In genomic region chr19:1591421-1592022, GRCh38 we compare ENCODE assay signal across 8 cellular contexts. TPM values are rescaled to one million over a fixed set of nuclear protein-coding genes. Genes with fewer than 3 reads are reported as not detected.
DNase-seq lines count a peak whose midpoint lies in the region; ATAC-seq and TF ChIP-seq lines count a peak whose summit lies in the region.

No MANE protein-coding gene starts in this region.

- TF ChIP-seq CTCF in C4-2B (conservative IDR thresholded peaks at IDR 0.05) = no peak
- no peak for TF ChIP-seq CTCF in gastrocnemius medialis (IDR thresholded peaks at IDR 0.05 in 4 of 5, conservative IDR thresholded peaks at IDR 0.05 in 1 of 5)

- POLR2A ChIA-PET in activated CD4-positive, alpha-beta memory T cell treated with anti-CD3 and anti-CD28 coated beads for 36 hours (lab: Charles Lee) = interaction anchor here (0.6 to 2.4 kb wide), 5 partner anchors 10 to 61 kb away, joined by 3 to 10 read pairs (median 4); partner anchors contain the start of genes TCF3 and UQCR11

- no peaks in the 10 kb centered on the region for H3K27me3 Mint-ChIP-seq in activated CD4-positive, alpha-beta memory T cell treated with anti-CD3 and anti-CD28 coated beads for 36 hours

- CTCF ChIA-PET in activated CD4-positive, alpha-beta memory T cell treated with anti-CD3 and anti-CD28 coated beads for 36 hours (lab: Charles Lee) = interaction anchor here (1.0 to 1.5 kb wide), 7 partner anchors 10 to 146 kb away, joined by 3 to 6 read pairs (median 4); no protein-coding TSS in a partner anchor

- DNase-seq in activated CD4-positive, alpha-beta memory T cell treated with anti-CD3 and anti-CD28 coated beads for 36 hours = no peak
- DNase-seq in glomerular visceral epithelial cell (ENCODE audit: extremely low spot score) = peak; percentile 15
- DNase-seq in gastrocnemius medialis = peak in 1 of 2 donors; percentile 29
- no peak for DNase-seq in germinal center (ENCODE audit: low spot score)
- DNase-seq in SIG-M5 (lab: John Stamatoyannopoulos, UW) = no peak

- H3K4me3 ChIP-seq in HUES48 (ENCODE audit: low read depth, low read length) (peak overlapping the region; percentile 99), gastrocnemius medialis (peak overlapping the region; percentile 76 to 90 (median 84))

- intact Hi-C loops in activated CD4-positive, alpha-beta memory T cell treated with anti-CD3 and anti-CD28 coated beads for 36 hours (cut with micrococcal nuclease) = loop anchor here (1.0 to 5.0 kb wide), 2 partner anchors 14 to 61 kb away; partner anchors contain the start of genes TCF3 and UQCR11
- intact Hi-C loops in gastrocnemius medialis (cut with DNase I; ENCODE audit: low total_unique reads) = loop anchor here (1.0 kb wide), 3 partner anchors 14 to 101 kb away; partner anchors contain the start of genes PCSK4, TCF3 and UQCR11

- peaks cover 18% of the 10 kb centered on the region for H3K4me1 Mint-ChIP-seq in activated CD4-positive, alpha-beta memory T cell treated with anti-CD3 and anti-CD28 coated beads for 36 hours (ENCODE audit: low read depth)

- H3K36me3 ChIP-seq in HUES48 (ENCODE audit: control insufficient read depth, insufficient read depth, low read length) (peaks cover 13% of the 10 kb centered on the region), gastrocnemius medialis (peaks cover 0 to 13% of the 10 kb centered on the region in 2 donors)

- H3K9me3 ChIP-seq in HUES48 (ENCODE audit: control insufficient read depth, insufficient read depth, low read length) (no peaks in the 10 kb centered on the region), gastrocnemius medialis (no peaks in the 10 kb centered on the region)

- H3K27ac Mint-ChIP-seq in activated CD4-positive, alpha-beta memory T cell treated with anti-CD3 and anti-CD28 coated beads for 36 hours = peak overlapping the region; percentile 84

- ATAC-seq in gastrocnemius medialis (peak; percentile 14 to 15), GM19035 (IDR thresholded peaks at IDR 0.05; ENCODE audit: unreplicated experiment) (no peak)

- H3K27me3 ChIP-seq in HUES48 (ENCODE audit: control insufficient read depth, insufficient read depth, low read length) = no peaks in the 10 kb centered on the region
- H3K27me3 ChIP-seq in gastrocnemius medialis = no peaks in the 10 kb centered on the region

- peaks cover 14% of the 10 kb centered on the region for H3K36me3 Mint-ChIP-seq in activated CD4-positive, alpha-beta memory T cell treated with anti-CD3 and anti-CD28 coated beads for 36 hours

- peaks cover 6% of the 10 kb centered on the region for H3K4me1 ChIP-seq in HUES48 (ENCODE audit: control insufficient read depth, insufficient read depth, low read length)
- peaks cover 22 to 30% of the 10 kb centered on the region in 2 donors for H3K4me1 ChIP-seq in gastrocnemius medialis

- no peaks in the 10 kb centered on the region for H3K9me3 Mint-ChIP-seq in activated CD4-positive, alpha-beta memory T cell treated with anti-CD3 and anti-CD28 coated beads for 36 hours

- peak overlapping the region; percentile 98 for H3K27ac ChIP-seq in C4-2B
- H3K27ac ChIP-seq in HUES48 (ENCODE audit: low read depth, low read length) = peak overlapping the region; percentile 100
- peak overlapping the region; percentile 88 to 98 (median 93) for H3K27ac ChIP-seq in gastrocnemius medialis

- TF ChIP-seq POLR2A in gastrocnemius medialis (IDR thresholded peaks at IDR 0.05) = no peak

- in situ Hi-C loops in gastrocnemius medialis (cut with MboI; ENCODE audit: low sequenced_read_pairs in 4 of 4) = no loop called here

- peak overlapping the region; percentile 86 for H3K4me3 Mint-ChIP-seq in activated CD4-positive, alpha-beta memory T cell treated with anti-CD3 and anti-CD28 coated beads for 36 hours

- peak overlapping the region; percentile 99 for H3K9ac ChIP-seq in HUES48 (ENCODE audit: low read depth, low read length)

RNA-seq across cellular contexts. Expression of gene MBD3, which starts 1.1 kb away (rescaled TPM):
- total RNA-seq in activated CD4-positive, alpha-beta memory T cell treated with anti-CD3 and anti-CD28 coated beads for 36 hours = 10 to 100 TPM; 67.7 to 71.4 TPM
- total RNA-seq in gastrocnemius medialis = 100 to 1,000 TPM in 2 of 4 donors, 10 to 100 TPM in 2; 66.9 to 147 (median 118) TPM

RNA-seq across cellular contexts. Expression of gene UQCR11, which starts 13.7 kb away (rescaled TPM):
- 100 to 1,000 TPM; 266 to 277 TPM for total RNA-seq in activated CD4-positive, alpha-beta memory T cell treated with anti-CD3 and anti-CD28 coated beads for 36 hours
- 100 to 1,000 TPM; 106 to 173 (median 154) TPM for total RNA-seq in gastrocnemius medialis

RNA-seq across cellular contexts. Expression of gene MEX3D, which starts 23.4 kb away (rescaled TPM):
- total RNA-seq in activated CD4-positive, alpha-beta memory T cell treated with anti-CD3 and anti-CD28 coated beads for 36 hours = 1 to 10 TPM; 6.0 to 6.1 TPM
- total RNA-seq in gastrocnemius medialis = 1 to 10 TPM; 2.4 to 7.9 (median 5.3) TPM
